1 cellular context compared by ENCODE assay signal in genomic region chr17:74442670-74443515, GRCh38.
TF ChIP-seq lines count a peak whose summit lies in the region.

No MANE protein-coding gene starts in this region.

TF ChIP-seq in HepG2, 621 proteins besides CTCF, POLR2A, EP300 and RAD21 (continued from another document and continues in another):
- TF ChIP-seq FOXP4 (CRISPR knock-in tag; IDR thresholded peaks at IDR 0.05), result peak; percentile 86
- peak; percentile 91 for TF ChIP-seq MEIS2 (CRISPR knock-in tag; IDR thresholded peaks at IDR 0.05)
- peak; percentile 60 for TF ChIP-seq TFDP2 (CRISPR knock-in tag; IDR thresholded peaks at IDR 0.05)
- TF ChIP-seq PHF5A (CRISPR knock-in tag; IDR thresholded peaks at IDR 0.05; ENCODE audit: low read depth, unreplicated experiment), result no peak
- TF ChIP-seq ZNF598 (CRISPR knock-in tag; IDR thresholded peaks at IDR 0.05; ENCODE audit: borderline replicate concordance), result peak; percentile 29
- TF ChIP-seq POLR2G (IDR thresholded peaks at IDR 0.05; ENCODE audit: low read depth, low read length), result peak; percentile 84
- peak; percentile 99 for TF ChIP-seq MLX (CRISPR knock-in tag; IDR thresholded peaks at IDR 0.05)
- TF ChIP-seq MIER3 (CRISPR knock-in tag; IDR thresholded peaks at IDR 0.05; ENCODE audit: borderline replicate concordance), result peak; percentile 99
- no peak for TF ChIP-seq ZNF329 (CRISPR knock-in tag; IDR thresholded peaks at IDR 0.05; ENCODE audit: low read depth)
- TF ChIP-seq ARHGAP35 (CRISPR knock-in tag; IDR thresholded peaks at IDR 0.05; ENCODE audit: borderline replicate concordance), result peak; percentile 72; the same call in 1 of the 2 replicates
- peak; percentile 52; the same call in 1 of the 2 replicates for TF ChIP-seq ZNF280B (CRISPR knock-in tag; IDR thresholded peaks at IDR 0.05; ENCODE audit: borderline replicate concordance)
- 0 out of 2 replicates have a peak, but pooled peaks have one; percentile 24 for TF ChIP-seq ZNF720 (CRISPR knock-in tag; IDR thresholded peaks at IDR 0.05)
- TF ChIP-seq ZNF75D (CRISPR knock-in tag; IDR thresholded peaks at IDR 0.05; ENCODE audit: borderline replicate concordance), result no peak
- TF ChIP-seq SYNCRIP (IDR thresholded peaks at IDR 0.05; ENCODE audit: insufficient read depth, low read depth, low read length), result no peak
- TF ChIP-seq, protein P1, sequence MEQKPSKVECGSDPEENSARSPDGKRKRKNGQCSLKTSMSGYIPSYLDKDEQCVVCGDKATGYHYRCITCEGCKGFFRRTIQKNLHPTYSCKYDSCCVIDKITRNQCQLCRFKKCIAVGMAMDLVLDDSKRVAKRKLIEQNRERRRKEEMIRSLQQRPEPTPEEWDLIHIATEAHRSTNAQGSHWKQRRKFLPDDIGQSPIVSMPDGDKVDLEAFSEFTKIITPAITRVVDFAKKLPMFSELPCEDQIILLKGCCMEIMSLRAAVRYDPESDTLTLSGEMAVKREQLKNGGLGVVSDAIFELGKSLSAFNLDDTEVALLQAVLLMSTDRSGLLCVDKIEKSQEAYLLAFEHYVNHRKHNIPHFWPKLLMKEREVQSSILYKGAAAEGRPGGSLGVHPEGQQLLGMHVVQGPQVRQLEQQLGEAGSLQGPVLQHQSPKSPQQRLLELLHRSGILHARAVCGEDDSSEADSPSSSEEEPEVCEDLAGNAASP (CRISPR knock-in tag; IDR thresholded peaks at IDR 0.05; ENCODE audit: borderline replicate concordance), result peak; percentile 92; the same call in 1 of the 2 replicates
- no peak for TF ChIP-seq ZFP37 (CRISPR knock-in tag; IDR thresholded peaks at IDR 0.05; ENCODE audit: borderline replicate concordance)
- TF ChIP-seq RCOR2 (CRISPR knock-in tag; IDR thresholded peaks at IDR 0.05), result peak; percentile 90
- TF ChIP-seq ZNF354B (CRISPR knock-in tag; IDR thresholded peaks at IDR 0.05), result 0 out of 2 replicates have a peak, but pooled peaks have one; percentile 35
- no peak for TF ChIP-seq ZNF770 (CRISPR knock-in tag; IDR thresholded peaks at IDR 0.05)
- TF ChIP-seq HOXD1 (CRISPR knock-in tag; IDR thresholded peaks at IDR 0.05), result peak; percentile 27
- peak; percentile 71; the same call in 1 of the 2 replicates for TF ChIP-seq ZNF746 (CRISPR knock-in tag; IDR thresholded peaks at IDR 0.05)
- TF ChIP-seq ZBTB10 (CRISPR knock-in tag; IDR thresholded peaks at IDR 0.05; ENCODE audit: borderline replicate concordance), result no peak; the same call in none of the 2 replicates
- no peak for TF ChIP-seq PRMT3 (CRISPR knock-in tag; IDR thresholded peaks at IDR 0.05; ENCODE audit: borderline replicate concordance, low read depth)
- TF ChIP-seq, protein P2, sequence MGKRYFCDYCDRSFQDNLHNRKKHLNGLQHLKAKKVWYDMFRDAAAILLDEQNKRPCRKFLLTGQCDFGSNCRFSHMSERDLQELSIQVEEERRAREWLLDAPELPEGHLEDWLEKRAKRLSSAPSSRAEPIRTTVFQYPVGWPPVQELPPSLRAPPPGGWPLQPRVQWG (CRISPR knock-in tag; IDR thresholded peaks at IDR 0.05; ENCODE audit: borderline replicate concordance, low read depth), result no peak
- no peak; the same call in 1 of the 2 replicates for TF ChIP-seq SIX4 (CRISPR knock-in tag; IDR thresholded peaks at IDR 0.05)
- TF ChIP-seq HOXA9 (CRISPR knock-in tag; IDR thresholded peaks at IDR 0.05; ENCODE audit: borderline replicate concordance), result no peak
- no peak for TF ChIP-seq ZNF660 (CRISPR knock-in tag; IDR thresholded peaks at IDR 0.05; ENCODE audit: borderline replicate concordance, low read depth)
- peak; percentile 70 for TF ChIP-seq KAT2B (IDR thresholded peaks at IDR 0.05; ENCODE audit: borderline replicate concordance, low read depth, low read length)
- TF ChIP-seq, protein P3, sequence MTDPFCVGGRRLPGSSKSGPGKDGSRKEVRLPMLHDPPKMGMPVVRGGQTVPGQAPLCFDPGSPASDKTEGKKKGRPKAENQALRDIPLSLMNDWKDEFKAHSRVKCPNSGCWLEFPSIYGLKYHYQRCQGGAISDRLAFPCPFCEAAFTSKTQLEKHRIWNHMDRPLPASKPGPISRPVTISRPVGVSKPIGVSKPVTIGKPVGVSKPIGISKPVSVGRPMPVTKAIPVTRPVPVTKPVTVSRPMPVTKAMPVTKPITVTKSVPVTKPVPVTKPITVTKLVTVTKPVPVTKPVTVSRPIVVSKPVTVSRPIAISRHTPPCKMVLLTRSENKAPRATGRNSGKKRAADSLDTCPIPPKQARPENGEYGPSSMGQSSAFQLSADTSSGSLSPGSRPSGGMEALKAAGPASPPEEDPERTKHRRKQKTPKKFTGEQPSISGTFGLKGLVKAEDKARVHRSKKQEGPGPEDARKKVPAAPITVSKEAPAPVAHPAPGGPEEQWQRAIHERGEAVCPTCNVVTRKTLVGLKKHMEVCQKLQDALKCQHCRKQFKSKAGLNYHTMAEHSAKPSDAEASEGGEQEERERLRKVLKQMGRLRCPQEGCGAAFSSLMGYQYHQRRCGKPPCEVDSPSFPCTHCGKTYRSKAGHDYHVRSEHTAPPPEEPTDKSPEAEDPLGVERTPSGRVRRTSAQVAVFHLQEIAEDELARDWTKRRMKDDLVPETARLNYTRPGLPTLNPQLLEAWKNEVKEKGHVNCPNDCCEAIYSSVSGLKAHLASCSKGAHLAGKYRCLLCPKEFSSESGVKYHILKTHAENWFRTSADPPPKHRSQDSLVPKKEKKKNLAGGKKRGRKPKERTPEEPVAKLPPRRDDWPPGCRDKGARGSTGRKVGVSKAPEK (CRISPR knock-in tag; IDR thresholded peaks at IDR 0.05; ENCODE audit: borderline replicate concordance), result 0 out of 2 replicates have a peak, but pooled peaks have one; percentile 29
- TF ChIP-seq BRCA1 (CRISPR knock-in tag; IDR thresholded peaks at IDR 0.05), result peak; percentile 79; the same call in 1 of the 2 replicates
